1 cellular context compared by ENCODE assay signal in the genomic region with DNA sequence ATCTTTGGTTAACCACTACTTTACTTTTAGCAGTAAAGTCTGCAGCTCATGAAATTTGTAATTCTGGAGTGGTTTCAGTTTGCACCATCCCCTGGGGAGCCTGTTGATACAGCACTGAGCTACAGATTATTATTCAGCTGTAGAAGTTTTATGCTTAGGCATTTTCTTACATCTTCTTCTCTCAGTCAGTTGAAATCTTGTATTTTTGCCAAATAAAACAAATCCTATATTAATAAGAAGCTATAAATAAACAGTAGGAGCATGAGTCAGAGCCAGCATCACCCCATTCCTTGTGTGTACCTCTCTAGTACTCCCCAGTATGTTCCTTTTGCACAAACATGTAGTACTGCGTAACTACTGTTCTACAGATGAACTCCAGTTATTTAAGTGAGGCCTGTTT.
TF ChIP-seq lines count a peak whose summit lies in the region.

No MANE protein-coding gene starts in this region.

TF ChIP-seq in SK-N-SH, 30 proteins besides CTCF, POLR2A, EP300 and RAD21:
- TF ChIP-seq MEF2A (IDR thresholded peaks at IDR 0.05; ENCODE audit: borderline replicate concordance, low read depth) (peak; percentile 70; the same call in 1 of the 2 replicates), NFIC (IDR thresholded peaks at IDR 0.05; ENCODE audit: borderline replicate concordance) (peak; percentile 44; the same call in 1 of the 2 replicates), TEAD4 (IDR thresholded peaks at IDR 0.05; ENCODE audit: borderline replicate concordance, insufficient read depth) (no peak), POLR2AphosphoS5 (IDR thresholded peaks at IDR 0.05; ENCODE audit: low read depth, low read length) (no peak), JUND (IDR thresholded peaks at IDR 0.05) (peak; percentile 38), FOSL2 (IDR thresholded peaks at IDR 0.05; ENCODE audit: borderline replicate concordance, low read depth) (peak; percentile 48; the same call in 1 of the 2 replicates), ELF1 (IDR thresholded peaks at IDR 0.05) (no peak), FOXJ3 (CRISPR knock-in tag; IDR thresholded peaks at IDR 0.05) (no peak)
- TF ChIP-seq, protein P1, sequence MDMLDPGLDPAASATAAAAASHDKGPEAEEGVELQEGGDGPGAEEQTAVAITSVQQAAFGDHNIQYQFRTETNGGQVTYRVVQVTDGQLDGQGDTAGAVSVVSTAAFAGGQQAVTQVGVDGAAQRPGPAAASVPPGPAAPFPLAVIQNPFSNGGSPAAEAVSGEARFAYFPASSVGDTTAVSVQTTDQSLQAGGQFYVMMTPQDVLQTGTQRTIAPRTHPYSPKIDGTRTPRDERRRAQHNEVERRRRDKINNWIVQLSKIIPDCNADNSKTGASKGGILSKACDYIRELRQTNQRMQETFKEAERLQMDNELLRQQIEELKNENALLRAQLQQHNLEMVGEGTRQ (IDR thresholded peaks at IDR 0.05; ENCODE audit: borderline replicate concordance, low read depth, low read length): no peak
- TF ChIP-seq, protein P2, sequence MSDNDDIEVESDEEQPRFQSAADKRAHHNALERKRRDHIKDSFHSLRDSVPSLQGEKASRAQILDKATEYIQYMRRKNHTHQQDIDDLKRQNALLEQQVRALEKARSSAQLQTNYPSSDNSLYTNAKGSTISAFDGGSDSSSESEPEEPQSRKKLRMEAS (IDR thresholded peaks at IDR 0.05; ENCODE audit: low read depth): no peak
- TF ChIP-seq, protein P3, sequence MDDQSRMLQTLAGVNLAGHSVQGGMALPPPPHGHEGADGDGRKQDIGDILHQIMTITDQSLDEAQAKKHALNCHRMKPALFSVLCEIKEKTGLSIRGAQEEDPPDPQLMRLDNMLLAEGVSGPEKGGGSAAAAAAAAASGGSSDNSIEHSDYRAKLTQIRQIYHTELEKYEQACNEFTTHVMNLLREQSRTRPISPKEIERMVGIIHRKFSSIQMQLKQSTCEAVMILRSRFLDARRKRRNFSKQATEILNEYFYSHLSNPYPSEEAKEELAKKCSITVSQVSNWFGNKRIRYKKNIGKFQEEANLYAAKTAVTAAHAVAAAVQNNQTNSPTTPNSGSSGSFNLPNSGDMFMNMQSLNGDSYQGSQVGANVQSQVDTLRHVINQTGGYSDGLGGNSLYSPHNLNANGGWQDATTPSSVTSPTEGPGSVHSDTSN (IDR thresholded peaks at IDR 0.05): 0 out of 2 replicates have a peak, but pooled peaks have one; percentile 6
TF ChIP-seq in SK-N-SH: peak in this region for 5.
